In genomic region chr18:9617006-9617542, GRCh38 we compare ENCODE assay signal across 14 cellular contexts. TPM values are rescaled to one million over a fixed set of nuclear protein-coding genes. Genes with fewer than 3 reads are reported as not detected.
DNase-seq lines count a peak whose midpoint lies in the region; ATAC-seq and TF ChIP-seq lines count a peak whose summit lies in the region.
"Had no signal": no experiment of that assay in that cellular context is flagged by ENCODE, and none has a peak within 500 bp of the region (broad histone marks: within the 10 kb centered on the region; RNA-seq: fewer than 3 reads in every experiment).

No MANE protein-coding gene starts in this region.

- H3K27ac ChIP-seq in GM23248 (peak overlapping the region; percentile 88), PC-3 (ENCODE audit: low read length) (peak overlapping the region; percentile 93)
- H3K27ac ChIP-seq: cardiac muscle cell had no signal

- H2AFZ ChIP-seq in GM23248 (0 out of 2 replicates have a peak overlapping the region, but pooled peaks have one; percentile 5), PC-3 (ENCODE audit: low read length) (0 out of 2 replicates have a peak overlapping the region, but pooled peaks have one; percentile 14)

- no peaks in the 10 kb centered on the region for H3K9me3 ChIP-seq in GM23248 (ENCODE audit: low read depth)
- no peaks in the 10 kb centered on the region for H3K9me3 ChIP-seq in PC-3 (ENCODE audit: low read length)

- H3K4me3 ChIP-seq in GM23248 = no peak overlapping the region
- H3K4me3 ChIP-seq in PC-3 (ENCODE audit: low read length) = no peak overlapping the region
- no peak overlapping the region for H3K4me3 ChIP-seq in cardiac fibroblast (replicated peaks in 1 of 2; ENCODE audit: low read depth in 2 of 2, low read length in 2 of 2)
- H3K4me3 ChIP-seq: cardiac muscle cell had no signal

- in situ Hi-C loops in GM23248 (cut with MboI) = no loop called here

- H3K36me3 ChIP-seq in GM23248 (ENCODE audit: low read depth) = no peaks in the 10 kb centered on the region
- H3K36me3 ChIP-seq in PC-3 (ENCODE audit: low read depth, low read length) = 0 out of 2 replicates have a peak, but pooled peaks cover under 1% of the 10 kb centered on the region
- H3K36me3 ChIP-seq: cardiac muscle cell had no signal

- peaks cover 62% of the 10 kb centered on the region for H3F3A ChIP-seq in GM23248 (ENCODE audit: insufficient read depth)
- H3F3A ChIP-seq in PC-3 (ENCODE audit: low read length, unreplicated experiment) = peaks cover 15% of the 10 kb centered on the region

- peaks cover 40% of the 10 kb centered on the region for H3K4me1 ChIP-seq in GM23248 (ENCODE audit: insufficient read depth)
- H3K4me1 ChIP-seq in PC-3 (ENCODE audit: insufficient read depth, low read length) = peaks cover 49% of the 10 kb centered on the region

- intact Hi-C loops in PC-3 (cut with micrococcal nuclease) = loop anchor here (2.0 to 10.0 kb wide), 2 partner anchors 14 to 298 kb away; partner anchors contain the start of gene VAPA

- no peak for ATAC-seq in PC-3
- no peak for ATAC-seq in WTC11
- no peak for ATAC-seq in HG02973 (IDR thresholded peaks at IDR 0.05; ENCODE audit: unreplicated experiment)
- no peak for ATAC-seq in GM19023 (IDR thresholded peaks at IDR 0.05; ENCODE audit: unreplicated experiment)

- H3K4me3 Mint-ChIP-seq in neural crest cell (peak overlapping the region; percentile 83), WTC11 (no peak overlapping the region)
- H3K4me3 Mint-ChIP-seq: CD14-positive monocyte had no signal

- CTCF ChIA-PET in PC-3 (lab: Charles Lee) = interaction anchor here (0.7 kb wide), 1 partner anchor 105 kb away, joined by 3 read pairs; no protein-coding TSS in a partner anchor
- CTCF ChIA-PET in WTC11 (lab: Charles Lee) = interaction anchor here (2.2 kb wide), 1 partner anchor 42 kb away, joined by 7 read pairs; no protein-coding TSS in a partner anchor

- peak; percentile 38 for DNase-seq in GM23248
- DNase-seq in PC-3 = peak; percentile 54
- peak; percentile 42 to 49 for DNase-seq in cardiac fibroblast (ENCODE audit: low read depth in 2 of 2)
- no peak for DNase-seq in neural crest cell (ENCODE audit: low read depth, low spot score)
- DNase-seq in WTC11 (ENCODE audit: low spot score) = no peak
- DNase-seq: activated CD4-positive, CD25-positive, alpha-beta regulatory T cell; activated naive CD4-positive, alpha-beta T cell treated with Interleukin-2 at 50 U/mL for 16 hours; glutamatergic neuron; NCI-H1092; stimulated activated CD4-positive, alpha-beta T cell treated with anti-CD3 and anti-CD28 coated beads, Interleukin-2, amount 100 ng/mL, for 24 hours had no signal

- H3K9ac ChIP-seq in GM23248 = 0 out of 2 replicates have a peak overlapping the region, but pooled peaks have one; percentile 12
- peak overlapping the region; percentile 22; the same call in 1 of the 2 replicates for H3K9ac ChIP-seq in PC-3 (ENCODE audit: low read length)

- H3K4me1 Mint-ChIP-seq in neural crest cell (peaks cover 40% of the 10 kb centered on the region), WTC11 (peaks cover 39% of the 10 kb centered on the region)

- BruUV-seq in PC-3 (replicated peaks; lab: Mats Ljungman, UMichigan) = no TSS peak

- H3K36me3 Mint-ChIP-seq in neural crest cell (ENCODE audit: low read depth) (peaks cover under 1% of the 10 kb centered on the region), WTC11 (peaks cover under 1% of the 10 kb centered on the region)

- H3K27ac Mint-ChIP-seq in neural crest cell (ENCODE audit: unreplicated experiment) = no peak overlapping the region
- H3K27ac Mint-ChIP-seq in WTC11 = no peak overlapping the region

- H3K9me3 Mint-ChIP-seq in neural crest cell (peaks cover under 1% of the 10 kb centered on the region), WTC11 (no peaks in the 10 kb centered on the region)
- H3K9me3 Mint-ChIP-seq: CD14-positive monocyte had no signal

- H3K27me3 Mint-ChIP-seq in neural crest cell (ENCODE audit: low read depth) = no peaks in the 10 kb centered on the region
- no peaks in the 10 kb centered on the region for H3K27me3 Mint-ChIP-seq in WTC11 (ENCODE audit: low read depth)

- H3K4me2 ChIP-seq in GM23248 (ENCODE audit: unreplicated experiment) = peak overlapping the region; percentile 21
- H3K4me2 ChIP-seq in PC-3 (ENCODE audit: low read length) = peak overlapping the region; percentile 57

- peaks cover 25% of the 10 kb centered on the region for H3K79me2 ChIP-seq in GM23248 (ENCODE audit: insufficient read depth)
- peaks cover 30% of the 10 kb centered on the region for H3K79me2 ChIP-seq in PC-3 (ENCODE audit: low read length)

- H3K9me2 ChIP-seq in GM23248 (ENCODE audit: insufficient read depth) (no peaks in the 10 kb centered on the region), PC-3 (replicated peaks; ENCODE audit: low read length) (no peaks in the 10 kb centered on the region)

- TF ChIP-seq CTCF in PC-3 (conservative IDR thresholded peaks at IDR 0.05; ENCODE audit: low read depth, low read length) (no peak), cardiac fibroblast (IDR thresholded peaks at IDR 0.05; ENCODE audit: low read depth, low read length) (no peak), neural crest cell (conservative IDR thresholded peaks at IDR 0.05) (no peak), WTC11 (IDR thresholded peaks at IDR 0.05) (no peak)

- POLR2A ChIA-PET in PC-3 (lab: Charles Lee; ENCODE audit: unreplicated experiment) (interaction anchor here (0.6 kb wide), 1 partner anchor 281 kb away, joined by 4 read pairs; no protein-coding TSS in a partner anchor), WTC11 (lab: Charles Lee) (no interaction called here)

- H3K27me3 ChIP-seq in GM23248 (replicated peaks; ENCODE audit: insufficient read depth) (no peaks in the 10 kb centered on the region), PC-3 (ENCODE audit: low read length) (no peaks in the 10 kb centered on the region)
- H3K27me3 ChIP-seq: cardiac muscle cell had no signal

- H4K20me1 ChIP-seq in GM23248 (ENCODE audit: insufficient read depth) (peaks cover under 1% of the 10 kb centered on the region; the same call in 1 of the 2 replicates), PC-3 (ENCODE audit: low read length) (peaks cover under 1% of the 10 kb centered on the region)

- 78 to 79% methylated on average over 5 of the region's 5 CpGs for WGBS in GM23248 (ENCODE audit: low coverage in 1 of 2, low lambda C conversion rate in 2 of 2, missing lambda C conversion rate in 2 of 2), 2 experiments

TF ChIP-seq in WTC11, 78 proteins besides CTCF, POLR2A, EP300 and RAD21:
- TF ChIP-seq AFF4 (CRISPR knock-in tag; IDR thresholded peaks at IDR 0.05; ENCODE audit: borderline replicate concordance) = no peak
- no peak for TF ChIP-seq MXD4 (CRISPR knock-in tag; IDR thresholded peaks at IDR 0.05; ENCODE audit: borderline replicate concordance)
- no peak for TF ChIP-seq USF1 (CRISPR knock-in tag; IDR thresholded peaks at IDR 0.05)
- TF ChIP-seq JUN (CRISPR knock-in tag; IDR thresholded peaks at IDR 0.05) = no peak

RNA-seq across cellular contexts. Expression of gene PPP4R1, which starts 2.7 kb away (rescaled TPM):
- total RNA-seq in GM23248 (2014; rRNA removed; shearing (Covaris generic)) = 85.5 and 97.9 TPM in 2 replicates
- 31.8 and 33.0 TPM in 2 replicates for polyA plus RNA-seq in GM23248 (2016; fragmentation: Nextera tagmentation; extraction: Ambion mirVana)
- 154 and 185 TPM in 2 replicates for total RNA-seq in PC-3 (2014; rRNA removed)
- 136 and 138 TPM in 2 replicates for total RNA-seq in neural crest cell
- total RNA-seq in WTC11 (2021) = 71.1 to 78.7 TPM (median 77.0 TPM) in 3 replicates

Comparison
In these comparisons a context has a peak if more than half of its experiments do, and no peak if none do; other contexts are left out.
1. DNase-seq: peak in GM23248 (single experiment), PC-3 (single experiment) and cardiac fibroblast (2 of 2); none in neural crest cell (single experiment) and WTC11 (single experiment).